Comparison of ENCODE assay signal across 9 cellular contexts in genomic region chr17:27506348-27507218, GRCh38. TPM values are rescaled to one million over a fixed set of nuclear protein-coding genes. Genes with fewer than 3 reads are reported as not detected.
DNase-seq lines count a peak whose midpoint lies in the region; ATAC-seq and TF ChIP-seq lines count a peak whose summit lies in the region.
"Had no signal": no experiment of that assay in that cellular context is flagged by ENCODE, and none has a peak within 500 bp of the region (broad histone marks: within the 10 kb centered on the region; RNA-seq: fewer than 3 reads in every experiment).

No MANE protein-coding gene starts in this region.

- H4K20me1 ChIP-seq in neural progenitor cell (ENCODE audit: low read depth): peaks cover 8% of the 10 kb centered on the region

- peak overlapping the region; percentile 6; the same call in 1 of the 2 replicates for H3K27ac ChIP-seq in SJCRH30
- no peak overlapping the region for H3K27ac ChIP-seq in neural progenitor cell
- H3K27ac ChIP-seq: parathyroid adenoma had no signal

- TF ChIP-seq CTCF in neural progenitor cell (IDR thresholded peaks at IDR 0.05): no peak

- no peaks in the 10 kb centered on the region for H3K27me3 Mint-ChIP-seq in neural progenitor cell (ENCODE audit: insufficient read depth, low read depth)

- peak overlapping the region; percentile 59 for H3K4me2 ChIP-seq in neural progenitor cell

- peaks cover 24% of the 10 kb centered on the region for H3K4me1 Mint-ChIP-seq in neural progenitor cell

- peaks cover 24% of the 10 kb centered on the region for H3K4me1 ChIP-seq in SJCRH30
- peaks cover 22% of the 10 kb centered on the region for H3K4me1 ChIP-seq in neural progenitor cell

- peak; percentile 62 for ATAC-seq in HG02852 (IDR thresholded peaks at IDR 0.05; ENCODE audit: unreplicated experiment)
- no peak for ATAC-seq in HG03097 (IDR thresholded peaks at IDR 0.05; ENCODE audit: low FRiP score, unreplicated experiment)

- H3K27ac Mint-ChIP-seq in neural progenitor cell: no peak overlapping the region

- H3K4me3 ChIP-seq in SJCRH30: no peak overlapping the region
- H3K4me3 ChIP-seq in neural progenitor cell: no peak overlapping the region

- H2AFZ ChIP-seq in neural progenitor cell (replicated peaks): no peak overlapping the region
- H2AFZ ChIP-seq: parathyroid adenoma had no signal

- H3K9ac ChIP-seq in neural progenitor cell: no peak overlapping the region
- H3K9ac ChIP-seq: parathyroid adenoma had no signal

- peaks cover 7% of the 10 kb centered on the region for H3F3A ChIP-seq in neural progenitor cell (ENCODE audit: low read depth)

- H3K27me3 ChIP-seq in SJCRH30: no peaks in the 10 kb centered on the region
- no peaks in the 10 kb centered on the region for H3K27me3 ChIP-seq in neural progenitor cell

- H3K36me3 Mint-ChIP-seq in neural progenitor cell: peaks cover 5% of the 10 kb centered on the region

- peak; percentile 34 for TF ChIP-seq POLR2A in GM19099 (IDR thresholded peaks at IDR 0.05; ENCODE audit: extremely low read depth, insufficient read length, low read depth)

- DNase-seq in SJCRH30: peak; percentile 44 to 50
- DNase-seq in neural progenitor cell (ENCODE audit: low spot score): peak; percentile 35
- DNase-seq in SKM-1 treated with dmso at 0.1 percent for 144 hours (lab: John Stamatoyannopoulos, UW; ENCODE audit: unreplicated experiment): no peak
- DNase-seq in cerebellar cortex (ENCODE audit: low spot score): no peak
- DNase-seq in stimulated activated CD4-positive, alpha-beta T cell treated with anti-CD3 and anti-CD28 coated beads, Interleukin-15, amount 100 ng/mL, for 24 hours: no peak

- peaks cover 12% of the 10 kb centered on the region for H3K9me3 Mint-ChIP-seq in neural progenitor cell

- H3K36me3 ChIP-seq in SJCRH30: no peaks in the 10 kb centered on the region
- no peaks in the 10 kb centered on the region for H3K36me3 ChIP-seq in neural progenitor cell

- H3K79me2 ChIP-seq in neural progenitor cell (ENCODE audit: low read depth): peaks cover 30% of the 10 kb centered on the region

- H3K9me3 ChIP-seq in SJCRH30 (replicated peaks) (no peaks in the 10 kb centered on the region), neural progenitor cell (ENCODE audit: low read depth) (no peaks in the 10 kb centered on the region)

- H3K4me3 Mint-ChIP-seq in neural progenitor cell: no peak overlapping the region

RNA-seq across cellular contexts. Expression of gene KSR1, which starts 50.3 kb away (rescaled TPM):
- total RNA-seq in SJCRH30 (2014; rRNA removed; shearing (Covaris generic)): 35.9 and 37.6 TPM in 2 replicates
- 16.4 and 19.2 TPM in 2 replicates for total RNA-seq in neural progenitor cell (ENCODE audit: low replicate concordance)

Comparison
In these comparisons a context has a peak if more than half of its experiments do, and no peak if none do; other contexts are left out.
1. DNase-seq: peak in SJCRH30 (2 of 2) and neural progenitor cell (single experiment); none in SKM-1 treated with dmso at 0.1 percent for 144 hours (single experiment), cerebellar cortex (single experiment) and stimulated activated CD4-positive, alpha-beta T cell treated with anti-CD3 and anti-CD28 coated beads, Interleukin-15, amount 100 ng/mL, for 24 hours (single experiment).